10 cellular contexts compared by ENCODE assay signal in the genomic region with DNA sequence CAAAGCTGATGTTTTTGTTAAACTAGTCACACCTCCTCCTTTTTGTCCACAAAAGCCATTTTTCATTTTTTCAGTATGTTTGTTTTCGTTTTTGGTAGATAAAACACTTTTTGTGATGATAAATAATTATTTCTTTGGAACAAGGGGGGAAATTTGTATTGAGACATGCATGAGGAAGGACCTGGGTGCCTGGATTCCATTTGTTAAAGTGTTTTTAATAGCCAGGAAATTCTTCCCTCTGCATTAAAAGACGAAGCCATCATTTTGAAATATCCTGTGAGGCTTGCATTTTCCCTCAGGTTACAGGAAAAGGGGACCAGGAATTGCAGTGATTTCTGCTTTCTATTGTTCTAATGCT. TPM values are rescaled to one million over a fixed set of nuclear protein-coding genes. Genes with fewer than 3 reads are reported as not detected.
A peak's percentile ranks its signal among the peaks of the same experiment; 100 is the strongest.
DNase-seq lines count a peak whose midpoint lies in the region; ATAC-seq and TF ChIP-seq lines count a peak whose summit lies in the region.
"Had no signal": no experiment of that assay in that cellular context is flagged by ENCODE, and none has a peak within 500 bp of the region (broad histone marks: within the 10 kb centered on the region; RNA-seq: fewer than 3 reads in every experiment).

No MANE protein-coding gene starts in this region.

- H3K9me3 ChIP-seq in HCT116 (ENCODE audit: control insufficient read depth in 1 of 2, insufficient read depth in 1 of 2, low read depth in 1 of 2, low read length in 2 of 2): no peaks in the 10 kb centered on the region
- no peaks in the 10 kb centered on the region for H3K9me3 ChIP-seq in osteoblast (ENCODE audit: low read depth, low read length)
- H3K9me3 ChIP-seq: transverse colon had no signal

- H3K27me3 ChIP-seq in HCT116 (ENCODE audit: insufficient read depth, low read length) (no peaks in the 10 kb centered on the region), osteoblast (ENCODE audit: insufficient read depth, low read length) (no peaks in the 10 kb centered on the region)
- H3K27me3 ChIP-seq: transverse colon had no signal

- CTCF ChIA-PET in activated CD4-positive, alpha-beta memory T cell treated with anti-CD3 and anti-CD28 coated beads for 36 hours (lab: Charles Lee): interaction anchor here (0.5 to 6.9 kb wide), 52 partner anchors 9 to 1240 kb away, joined by 3 to 75 read pairs (median 5); partner anchors contain the start of genes CD28 and CTLA4
- CTCF ChIA-PET in activated CD4-positive, alpha-beta memory T cell treated with anti-CD3 and anti-CD28 coated beads, Interleukin-2, amount 10 ng/mL, durations not matched to agents 7 days and 5 days (lab: Charles Lee): interaction anchor here (0.6 to 8.0 kb wide), 49 partner anchors 10 to 1225 kb away, joined by 3 to 93 read pairs (median 4); partner anchors contain the start of genes CTLA4 and CYP20A1
- CTCF ChIA-PET in HCT116 (lab: Charles Lee): interaction anchor here (0.6 to 2.9 kb wide), 15 partner anchors 9 to 1537 kb away, joined by 3 to 22 read pairs (median 4); no protein-coding TSS in a partner anchor

- no TSS peak for BruUV-seq in HCT116 (replicated peaks; lab: Mats Ljungman, UMichigan)

- WGBS in lower leg skin, 2 donors: 3% methylated on average over 2 of the region's 2 CpGs

- H3K4me3 ChIP-seq in HCT116 (replicated peaks in 1 of 2; ENCODE audit: low read depth in 1 of 2, low read length in 2 of 2) (no peak overlapping the region), osteoblast (ENCODE audit: insufficient read depth, low read length) (no peak overlapping the region), lower leg skin (ENCODE audit: low read depth, poor library complexity, severe bottlenecking) (no peak overlapping the region)
- H3K4me3 ChIP-seq: transverse colon had no signal

- no peaks in the 10 kb centered on the region for H3K9me2 ChIP-seq in HCT116 (ENCODE audit: insufficient read depth)

- POLR2A ChIA-PET in activated CD4-positive, alpha-beta memory T cell treated with anti-CD3 and anti-CD28 coated beads for 36 hours (lab: Charles Lee): interaction anchor here (0.6 to 3.0 kb wide), 15 partner anchors 14 to 577 kb away, joined by 3 to 14 read pairs (median 5); partner anchors contain the start of genes CTLA4 and CYP20A1
- POLR2A ChIA-PET in activated CD4-positive, alpha-beta memory T cell treated with anti-CD3 and anti-CD28 coated beads, Interleukin-2, amount 10 ng/mL, durations not matched to agents 7 days and 5 days (lab: Charles Lee): interaction anchor here (0.6 to 9.5 kb wide), 18 partner anchors 12 to 577 kb away, joined by 3 to 129 read pairs (median 9); partner anchors contain the start of genes CD28, CTLA4 and CYP20A1
- POLR2A ChIA-PET in HCT116 (lab: Charles Lee): interaction anchor here (1.1 kb wide), 1 partner anchor 280 kb away, joined by 3 read pairs; no protein-coding TSS in a partner anchor

- H3K27me3 Mint-ChIP-seq in activated CD4-positive, alpha-beta memory T cell treated with anti-CD3 and anti-CD28 coated beads for 36 hours: no peaks in the 10 kb centered on the region
- peaks cover 6% of the 10 kb centered on the region for H3K27me3 Mint-ChIP-seq in activated CD4-positive, alpha-beta memory T cell treated with anti-CD3 and anti-CD28 coated beads, Interleukin-2, amount 10 ng/mL, durations not matched to agents 7 days and 5 days
- no peaks in the 10 kb centered on the region for H3K27me3 Mint-ChIP-seq in central memory CD8-positive, alpha-beta T cell

- no peak for ATAC-seq in HCT116
- ATAC-seq in central memory CD8-positive, alpha-beta T cell (replicated peaks; ENCODE audit: extremely low read depth, poor library complexity, severe bottlenecking): no peak

- no peak for TF ChIP-seq RAD21 in HCT116 (IDR thresholded peaks at IDR 0.05; ENCODE audit: low read depth)

- no peak overlapping the region for H3K9ac ChIP-seq in HCT116 (ENCODE audit: low read length)

- H4K20me1 ChIP-seq in HCT116 (ENCODE audit: insufficient read depth) (no peaks in the 10 kb centered on the region), osteoblast (ENCODE audit: insufficient read depth, low read length) (no peaks in the 10 kb centered on the region)

- H3K9me3 Mint-ChIP-seq in activated CD4-positive, alpha-beta memory T cell treated with anti-CD3 and anti-CD28 coated beads for 36 hours: no peaks in the 10 kb centered on the region
- no peaks in the 10 kb centered on the region for H3K9me3 Mint-ChIP-seq in activated CD4-positive, alpha-beta memory T cell treated with anti-CD3 and anti-CD28 coated beads, Interleukin-2, amount 10 ng/mL, durations not matched to agents 7 days and 5 days
- H3K9me3 Mint-ChIP-seq in central memory CD8-positive, alpha-beta T cell: no peaks in the 10 kb centered on the region
- H3K9me3 Mint-ChIP-seq: naive thymus-derived CD8-positive, alpha-beta T cell had no signal

- TF ChIP-seq CTCF in HCT116 (IDR thresholded peaks at IDR 0.05 in 2 of 3, conservative IDR thresholded peaks at IDR 0.05 in 1 of 3; ENCODE audit: borderline replicate concordance in 1 of 3, insufficient read depth in 1 of 3, low read depth in 2 of 3, low read length in 2 of 3): no peak
- no peak for TF ChIP-seq CTCF in osteoblast (IDR thresholded peaks at IDR 0.05; ENCODE audit: extremely low read depth, low read depth, low read length)
- no peak for TF ChIP-seq CTCF in lower leg skin (IDR thresholded peaks at IDR 0.05)

- H3K27ac ChIP-seq in HCT116 (ENCODE audit: low read depth, low read length) (no peak overlapping the region), osteoblast (ENCODE audit: low read depth, low read length) (peak overlapping the region; percentile 62)

- no peak for DNase-seq in activated CD4-positive, alpha-beta memory T cell treated with anti-CD3 and anti-CD28 coated beads for 36 hours
- no peak for DNase-seq in activated CD4-positive, alpha-beta memory T cell treated with anti-CD3 and anti-CD28 coated beads, Interleukin-2, amount 10 ng/mL, durations not matched to agents 7 days and 5 days
- DNase-seq in HCT116 (ENCODE audit: low read depth, low spot score) (no peak), osteoblast (ENCODE audit: insufficient read length, low spot score, missing footprints) (no peak), head of caudate nucleus (no peak), kidney tubule cell (ENCODE audit: low spot score) (no peak), lower leg skin (ENCODE audit: low spot score in 2 of 2) (no peak)
- DNase-seq in central memory CD8-positive, alpha-beta T cell (ENCODE audit: low spot score in 2 of 2): no peak

- intact Hi-C loops in activated CD4-positive, alpha-beta memory T cell treated with anti-CD3 and anti-CD28 coated beads for 36 hours (cut with micrococcal nuclease): loop anchor here (1.0 to 10.0 kb wide), 9 partner anchors 71 to 1243 kb away; partner anchors contain the start of genes ABI2 and FAM117B
- intact Hi-C loops in HCT116 (cut with micrococcal nuclease): loop anchor here (1.0 to 5.0 kb wide), 6 partner anchors 164 to 1241 kb away; no protein-coding TSS in a partner anchor
- intact Hi-C loops in head of caudate nucleus (cut with DNase I): no loop called here
- intact Hi-C loops in lower leg skin (cut with DNase I; ENCODE audit: low total_unique reads): no loop called here

- H2AFZ ChIP-seq in HCT116 (ENCODE audit: low read depth, low read length, poor library complexity, severe bottlenecking): peak overlapping the region; percentile 55
- H2AFZ ChIP-seq in osteoblast (ENCODE audit: low read length): peak overlapping the region; percentile 67

- H3K36me3 Mint-ChIP-seq in activated CD4-positive, alpha-beta memory T cell treated with anti-CD3 and anti-CD28 coated beads for 36 hours: no peaks in the 10 kb centered on the region
- no peaks in the 10 kb centered on the region for H3K36me3 Mint-ChIP-seq in activated CD4-positive, alpha-beta memory T cell treated with anti-CD3 and anti-CD28 coated beads, Interleukin-2, amount 10 ng/mL, durations not matched to agents 7 days and 5 days (ENCODE audit: low read depth)
- H3K36me3 Mint-ChIP-seq in central memory CD8-positive, alpha-beta T cell (ENCODE audit: insufficient read depth): peaks cover 6% of the 10 kb centered on the region
- H3K36me3 Mint-ChIP-seq: naive thymus-derived CD8-positive, alpha-beta T cell had no signal

- peaks cover 50% of the 10 kb centered on the region for H3K4me1 Mint-ChIP-seq in activated CD4-positive, alpha-beta memory T cell treated with anti-CD3 and anti-CD28 coated beads for 36 hours (ENCODE audit: low read depth)
- H3K4me1 Mint-ChIP-seq in activated CD4-positive, alpha-beta memory T cell treated with anti-CD3 and anti-CD28 coated beads, Interleukin-2, amount 10 ng/mL, durations not matched to agents 7 days and 5 days: peaks cover 51% of the 10 kb centered on the region
- peaks cover 24% of the 10 kb centered on the region for H3K4me1 Mint-ChIP-seq in central memory CD8-positive, alpha-beta T cell

- TF ChIP-seq POLR2A in HCT116 (IDR thresholded peaks at IDR 0.05; ENCODE audit: borderline replicate concordance, extremely low read depth, insufficient read depth, insufficient read length) (no peak), lower leg skin (IDR thresholded peaks at IDR 0.05) (no peak)

- H3K4me1 ChIP-seq in HCT116 (ENCODE audit: control insufficient read depth in 1 of 2, insufficient read depth in 2 of 2, low read length in 2 of 2): peaks cover 4 to 16% of the 10 kb centered on the region in 2 experiments; a peak in 3 of 4 replicates
- H3K4me1 ChIP-seq in osteoblast (ENCODE audit: insufficient read depth, low read length): peaks cover 36% of the 10 kb centered on the region

- H3K79me2 ChIP-seq in HCT116 (ENCODE audit: insufficient read depth, low read length) (no peaks in the 10 kb centered on the region), osteoblast (ENCODE audit: insufficient read depth, low read length) (no peaks in the 10 kb centered on the region)

- RAD21 ChIA-PET in HCT116 (lab: Charles Lee; ENCODE audit: low non-redundant PET in 1 of 2, low total read pairs in 2 of 2, uncharacterized antibody in 2 of 2, unreplicated experiment in 2 of 2): interaction anchor here in 1 of 2 experiments (0.6 to 1.2 kb wide), 5 partner anchors 94 to 1242 kb away, joined by 3 read pairs; partner anchors contain the start of gene RAPH1

- H3K4me2 ChIP-seq in HCT116 (ENCODE audit: low read length) (no peak overlapping the region), osteoblast (ENCODE audit: insufficient read depth, low read length) (peak overlapping the region; percentile 70)

- H3K36me3 ChIP-seq in HCT116 (ENCODE audit: control insufficient read depth in 1 of 2, insufficient read depth in 2 of 2, low read length in 2 of 2) (no peaks in the 10 kb centered on the region), osteoblast (ENCODE audit: insufficient read depth, low read length) (no peaks in the 10 kb centered on the region)
- H3K36me3 ChIP-seq: transverse colon had no signal

- peak overlapping the region; percentile 60 for H3K4me3 Mint-ChIP-seq in activated CD4-positive, alpha-beta memory T cell treated with anti-CD3 and anti-CD28 coated beads for 36 hours
- no peak overlapping the region for H3K4me3 Mint-ChIP-seq in activated CD4-positive, alpha-beta memory T cell treated with anti-CD3 and anti-CD28 coated beads, Interleukin-2, amount 10 ng/mL, durations not matched to agents 7 days and 5 days
- H3K4me3 Mint-ChIP-seq in central memory CD8-positive, alpha-beta T cell: no peak overlapping the region

- H3K27ac Mint-ChIP-seq in activated CD4-positive, alpha-beta memory T cell treated with anti-CD3 and anti-CD28 coated beads for 36 hours: no peak overlapping the region
- H3K27ac Mint-ChIP-seq in activated CD4-positive, alpha-beta memory T cell treated with anti-CD3 and anti-CD28 coated beads, Interleukin-2, amount 10 ng/mL, durations not matched to agents 7 days and 5 days: no peak overlapping the region
- peak overlapping the region; percentile 46 for H3K27ac Mint-ChIP-seq in central memory CD8-positive, alpha-beta T cell (ENCODE audit: low read depth)

RNA-seq across cellular contexts. Expression of gene CTLA4, which starts 52.1 kb away (rescaled TPM):
- total RNA-seq in activated CD4-positive, alpha-beta memory T cell treated with anti-CD3 and anti-CD28 coated beads for 36 hours: 100 to 1,000 TPM; 245 to 254 TPM
- 100 to 1,000 TPM in 1 of 2 experiments, 10 to 100 TPM in 1; 98.1 to 101 TPM for total RNA-seq in activated CD4-positive, alpha-beta memory T cell treated with anti-CD3 and anti-CD28 coated beads, Interleukin-2, amount 10 ng/mL, durations not matched to agents 7 days and 5 days
- total RNA-seq in HCT116 (2021; ENCODE audit: unreplicated experiment) (0.37 TPM), osteoblast (under 0.01 TPM in 1 of 2 replicates, not detected in the other), lower leg skin (under 1 TPM in 1 of 4 donors, not detected in 3; 0.45 TPM)
- polyA plus RNA-seq in HCT116 (2012): not detected in 2 replicates

Comparison
In these comparisons a context has a peak if more than half of its experiments do, and no peak if none do; other contexts are left out.
1. RNA of gene CTLA4, which starts 52.1 kb away (total RNA-seq): 245 to 254 TPM in activated CD4-positive, alpha-beta memory T cell treated with anti-CD3 and anti-CD28 coated beads for 36 hours and 98.1 to 101 TPM in activated CD4-positive, alpha-beta memory T cell treated with anti-CD3 and anti-CD28 coated beads, Interleukin-2, amount 10 ng/mL, durations not matched to agents 7 days and 5 days; 0.37 TPM in HCT116 (single experiment), 0.45 TPM in lower leg skin and under 0.01 TPM in osteoblast; every median in the first group is over 10 times any median in the second.
2. intact Hi-C loops: an anchor here in activated CD4-positive, alpha-beta memory T cell treated with anti-CD3 and anti-CD28 coated beads for 36 hours (1.0 to 10.0 kb wide) and HCT116 (1.0 to 5.0 kb wide); none called in head of caudate nucleus and lower leg skin.